In the genomic region with DNA sequence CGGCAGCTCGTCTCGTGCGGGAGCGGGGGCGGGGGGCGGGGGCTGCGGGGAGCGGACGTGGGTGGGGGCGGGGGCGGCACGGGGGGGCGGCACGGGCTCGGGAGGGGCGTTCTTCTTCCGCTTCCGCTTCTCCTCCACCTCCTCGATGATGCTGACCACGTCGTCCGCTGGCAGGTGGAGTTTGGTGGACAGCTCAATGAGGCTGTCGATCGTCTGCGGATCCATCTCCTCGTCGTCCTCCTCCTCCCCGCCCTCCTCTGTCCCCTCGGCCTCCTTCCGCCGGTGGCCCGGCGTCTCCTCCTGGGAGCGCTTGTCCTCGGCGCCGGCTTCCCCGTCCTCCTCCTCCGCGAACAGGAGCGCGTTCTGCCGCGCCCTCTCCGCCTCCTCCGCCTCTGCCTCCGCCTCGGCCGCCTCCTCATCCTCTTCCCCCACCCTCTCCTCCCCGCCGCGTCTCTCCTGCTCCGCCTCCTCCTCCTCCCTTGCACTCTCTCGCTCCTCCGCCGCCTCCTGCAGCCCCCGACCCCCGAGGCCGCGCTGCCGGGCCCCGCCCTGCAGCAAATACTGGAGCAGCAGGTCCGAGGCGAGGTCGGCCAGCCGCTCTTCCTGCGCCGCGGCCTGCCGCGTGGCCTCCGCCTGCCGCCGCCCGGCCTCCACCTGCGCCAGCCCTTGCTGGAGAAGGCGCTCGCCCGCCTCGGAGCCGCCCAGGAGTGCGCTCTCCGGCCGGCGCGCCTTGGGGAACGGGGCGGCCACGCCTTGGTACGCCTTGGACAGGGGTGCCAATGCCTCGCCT, we compare ENCODE assay signal across 1 cellular context.
TF ChIP-seq lines count a peak whose summit lies in the region.

No MANE protein-coding gene starts in this region.

TF ChIP-seq in K562, 482 proteins besides CTCF, POLR2A, EP300 and RAD21 (continued from another document and continues in another):
- TF ChIP-seq, protein P1, sequence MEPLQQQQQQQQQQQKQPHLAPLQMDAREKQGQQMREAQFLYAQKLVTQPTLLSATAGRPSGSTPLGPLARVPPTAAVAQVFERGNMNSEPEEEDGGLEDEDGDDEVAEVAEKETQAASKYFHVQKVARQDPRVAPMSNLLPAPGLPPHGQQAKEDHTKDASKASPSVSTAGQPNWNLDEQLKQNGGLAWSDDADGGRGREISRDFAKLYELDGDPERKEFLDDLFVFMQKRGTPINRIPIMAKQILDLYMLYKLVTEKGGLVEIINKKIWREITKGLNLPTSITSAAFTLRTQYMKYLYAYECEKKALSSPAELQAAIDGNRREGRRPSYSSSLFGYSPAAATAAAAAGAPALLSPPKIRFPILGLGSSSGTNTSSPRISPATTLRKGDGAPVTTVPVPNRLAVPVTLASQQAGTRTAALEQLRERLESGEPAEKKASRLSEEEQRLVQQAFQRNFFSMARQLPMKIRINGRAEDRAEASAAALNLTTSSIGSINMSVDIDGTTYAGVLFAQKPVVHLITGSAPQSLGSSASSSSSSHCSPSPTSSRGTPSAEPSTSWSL (CRISPR knock-in tag; IDR thresholded peaks at IDR 0.05; ENCODE audit: borderline replicate concordance) = no peak
- TF ChIP-seq POLR2B (IDR thresholded peaks at IDR 0.05; ENCODE audit: low read depth, partially characterized antibody) = no peak
- TF ChIP-seq RBM25 (IDR thresholded peaks at IDR 0.05; ENCODE audit: low read depth, low read length, severe bottlenecking) = no peak
- no peak for TF ChIP-seq NR1H2 (CRISPR knock-in tag; IDR thresholded peaks at IDR 0.05)
- TF ChIP-seq TSC22D4 (tag; IDR thresholded peaks at IDR 0.05) = no peak
- TF ChIP-seq, protein P2, sequence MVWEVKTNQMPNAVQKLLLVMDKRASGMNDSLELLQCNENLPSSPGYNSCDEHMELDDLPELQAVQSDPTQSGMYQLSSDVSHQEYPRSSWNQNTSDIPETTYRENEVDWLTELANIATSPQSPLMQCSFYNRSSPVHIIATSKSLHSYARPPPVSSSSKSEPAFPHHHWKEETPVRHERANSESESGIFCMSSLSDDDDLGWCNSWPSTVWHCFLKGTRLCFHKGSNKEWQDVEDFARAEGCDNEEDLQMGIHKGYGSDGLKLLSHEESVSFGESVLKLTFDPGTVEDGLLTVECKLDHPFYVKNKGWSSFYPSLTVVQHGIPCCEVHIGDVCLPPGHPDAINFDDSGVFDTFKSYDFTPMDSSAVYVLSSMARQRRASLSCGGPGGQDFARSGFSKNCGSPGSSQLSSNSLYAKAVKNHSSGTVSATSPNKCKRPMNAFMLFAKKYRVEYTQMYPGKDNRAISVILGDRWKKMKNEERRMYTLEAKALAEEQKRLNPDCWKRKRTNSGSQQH (CRISPR knock-in tag; IDR thresholded peaks at IDR 0.05) = peak; percentile 67; the same call in 1 of the 2 replicates
- TF ChIP-seq, protein P3, sequence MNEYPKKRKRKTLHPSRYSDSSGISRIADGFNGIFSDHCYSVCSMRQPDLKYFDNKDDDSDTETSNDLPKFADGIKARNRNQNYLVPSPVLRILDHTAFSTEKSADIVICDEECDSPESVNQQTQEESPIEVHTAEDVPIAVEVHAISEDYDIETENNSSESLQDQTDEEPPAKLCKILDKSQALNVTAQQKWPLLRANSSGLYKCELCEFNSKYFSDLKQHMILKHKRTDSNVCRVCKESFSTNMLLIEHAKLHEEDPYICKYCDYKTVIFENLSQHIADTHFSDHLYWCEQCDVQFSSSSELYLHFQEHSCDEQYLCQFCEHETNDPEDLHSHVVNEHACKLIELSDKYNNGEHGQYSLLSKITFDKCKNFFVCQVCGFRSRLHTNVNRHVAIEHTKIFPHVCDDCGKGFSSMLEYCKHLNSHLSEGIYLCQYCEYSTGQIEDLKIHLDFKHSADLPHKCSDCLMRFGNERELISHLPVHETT (CRISPR knock-in tag; conservative IDR thresholded peaks at IDR 0.05 in 1 of 2, IDR thresholded peaks at IDR 0.05 in 1 of 2) = no peak
- TF ChIP-seq, protein P4, sequence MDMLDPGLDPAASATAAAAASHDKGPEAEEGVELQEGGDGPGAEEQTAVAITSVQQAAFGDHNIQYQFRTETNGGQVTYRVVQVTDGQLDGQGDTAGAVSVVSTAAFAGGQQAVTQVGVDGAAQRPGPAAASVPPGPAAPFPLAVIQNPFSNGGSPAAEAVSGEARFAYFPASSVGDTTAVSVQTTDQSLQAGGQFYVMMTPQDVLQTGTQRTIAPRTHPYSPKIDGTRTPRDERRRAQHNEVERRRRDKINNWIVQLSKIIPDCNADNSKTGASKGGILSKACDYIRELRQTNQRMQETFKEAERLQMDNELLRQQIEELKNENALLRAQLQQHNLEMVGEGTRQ (CRISPR knock-in tag; IDR thresholded peaks at IDR 0.05) = no peak
- TF ChIP-seq FIP1L1 (IDR thresholded peaks at IDR 0.05; ENCODE audit: low read depth, low read length, poor library complexity, severe bottlenecking) = peak; percentile 2
- no peak for TF ChIP-seq ELF2 (CRISPR knock-in tag; IDR thresholded peaks at IDR 0.05)
- TF ChIP-seq EP400 (IDR thresholded peaks at IDR 0.05) = peak; percentile 30; the same call in 1 of the 2 replicates
- TF ChIP-seq, protein P5, sequence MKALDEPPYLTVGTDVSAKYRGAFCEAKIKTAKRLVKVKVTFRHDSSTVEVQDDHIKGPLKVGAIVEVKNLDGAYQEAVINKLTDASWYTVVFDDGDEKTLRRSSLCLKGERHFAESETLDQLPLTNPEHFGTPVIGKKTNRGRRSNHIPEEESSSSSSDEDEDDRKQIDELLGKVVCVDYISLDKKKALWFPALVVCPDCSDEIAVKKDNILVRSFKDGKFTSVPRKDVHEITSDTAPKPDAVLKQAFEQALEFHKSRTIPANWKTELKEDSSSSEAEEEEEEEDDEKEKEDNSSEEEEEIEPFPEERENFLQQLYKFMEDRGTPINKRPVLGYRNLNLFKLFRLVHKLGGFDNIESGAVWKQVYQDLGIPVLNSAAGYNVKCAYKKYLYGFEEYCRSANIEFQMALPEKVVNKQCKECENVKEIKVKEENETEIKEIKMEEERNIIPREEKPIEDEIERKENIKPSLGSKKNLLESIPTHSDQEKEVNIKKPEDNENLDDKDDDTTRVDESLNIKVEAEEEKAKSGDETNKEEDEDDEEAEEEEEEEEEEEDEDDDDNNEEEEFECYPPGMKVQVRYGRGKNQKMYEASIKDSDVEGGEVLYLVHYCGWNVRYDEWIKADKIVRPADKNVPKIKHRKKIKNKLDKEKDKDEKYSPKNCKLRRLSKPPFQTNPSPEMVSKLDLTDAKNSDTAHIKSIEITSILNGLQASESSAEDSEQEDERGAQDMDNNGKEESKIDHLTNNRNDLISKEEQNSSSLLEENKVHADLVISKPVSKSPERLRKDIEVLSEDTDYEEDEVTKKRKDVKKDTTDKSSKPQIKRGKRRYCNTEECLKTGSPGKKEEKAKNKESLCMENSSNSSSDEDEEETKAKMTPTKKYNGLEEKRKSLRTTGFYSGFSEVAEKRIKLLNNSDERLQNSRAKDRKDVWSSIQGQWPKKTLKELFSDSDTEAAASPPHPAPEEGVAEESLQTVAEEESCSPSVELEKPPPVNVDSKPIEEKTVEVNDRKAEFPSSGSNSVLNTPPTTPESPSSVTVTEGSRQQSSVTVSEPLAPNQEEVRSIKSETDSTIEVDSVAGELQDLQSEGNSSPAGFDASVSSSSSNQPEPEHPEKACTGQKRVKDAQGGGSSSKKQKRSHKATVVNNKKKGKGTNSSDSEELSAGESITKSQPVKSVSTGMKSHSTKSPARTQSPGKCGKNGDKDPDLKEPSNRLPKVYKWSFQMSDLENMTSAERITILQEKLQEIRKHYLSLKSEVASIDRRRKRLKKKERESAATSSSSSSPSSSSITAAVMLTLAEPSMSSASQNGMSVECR (CRISPR knock-in tag; IDR thresholded peaks at IDR 0.05) = no peak
- peak; percentile 97 for TF ChIP-seq EGR1 (conservative IDR thresholded peaks at IDR 0.05)
- TF ChIP-seq CREBBP (IDR thresholded peaks at IDR 0.05; ENCODE audit: low read depth, low read length) = no peak
- TF ChIP-seq, protein P6, sequence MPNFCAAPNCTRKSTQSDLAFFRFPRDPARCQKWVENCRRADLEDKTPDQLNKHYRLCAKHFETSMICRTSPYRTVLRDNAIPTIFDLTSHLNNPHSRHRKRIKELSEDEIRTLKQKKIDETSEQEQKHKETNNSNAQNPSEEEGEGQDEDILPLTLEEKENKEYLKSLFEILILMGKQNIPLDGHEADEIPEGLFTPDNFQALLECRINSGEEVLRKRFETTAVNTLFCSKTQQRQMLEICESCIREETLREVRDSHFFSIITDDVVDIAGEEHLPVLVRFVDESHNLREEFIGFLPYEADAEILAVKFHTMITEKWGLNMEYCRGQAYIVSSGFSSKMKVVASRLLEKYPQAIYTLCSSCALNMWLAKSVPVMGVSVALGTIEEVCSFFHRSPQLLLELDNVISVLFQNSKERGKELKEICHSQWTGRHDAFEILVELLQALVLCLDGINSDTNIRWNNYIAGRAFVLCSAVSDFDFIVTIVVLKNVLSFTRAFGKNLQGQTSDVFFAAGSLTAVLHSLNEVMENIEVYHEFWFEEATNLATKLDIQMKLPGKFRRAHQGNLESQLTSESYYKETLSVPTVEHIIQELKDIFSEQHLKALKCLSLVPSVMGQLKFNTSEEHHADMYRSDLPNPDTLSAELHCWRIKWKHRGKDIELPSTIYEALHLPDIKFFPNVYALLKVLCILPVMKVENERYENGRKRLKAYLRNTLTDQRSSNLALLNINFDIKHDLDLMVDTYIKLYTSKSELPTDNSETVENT (CRISPR knock-in tag; IDR thresholded peaks at IDR 0.05) = no peak; the same call in 1 of the 2 replicates
- TF ChIP-seq MAZ (CRISPR knock-in tag; conservative IDR thresholded peaks at IDR 0.05 in 1 of 2, IDR thresholded peaks at IDR 0.05 in 1 of 2) = peak in 1 of 2 experiments; percentile 20; a peak in 1 of 4 replicates
- no peak for TF ChIP-seq KLF1 (tag; IDR thresholded peaks at IDR 0.05)
- TF ChIP-seq, protein P7, sequence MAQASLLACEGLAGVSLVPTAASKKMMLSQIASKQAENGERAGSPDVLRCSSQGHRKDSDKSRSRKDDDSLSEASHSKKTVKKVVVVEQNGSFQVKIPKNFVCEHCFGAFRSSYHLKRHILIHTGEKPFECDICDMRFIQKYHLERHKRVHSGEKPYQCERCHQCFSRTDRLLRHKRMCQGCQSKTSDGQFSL (CRISPR knock-in tag; IDR thresholded peaks at IDR 0.05) = no peak
- TF ChIP-seq, protein P7 (tag; IDR thresholded peaks at IDR 0.05) = no peak
- TF ChIP-seq FOXJ2 (tag; IDR thresholded peaks at IDR 0.05) = no peak
- TF ChIP-seq ZBTB17 (CRISPR knock-in tag; IDR thresholded peaks at IDR 0.05) = no peak
- TF ChIP-seq RFX7 (CRISPR knock-in tag; IDR thresholded peaks at IDR 0.05) = no peak
- TF ChIP-seq LEF1 (IDR thresholded peaks at IDR 0.05) = no peak
- TF ChIP-seq ZNF766 (CRISPR knock-in tag; conservative IDR thresholded peaks at IDR 0.05) = no peak
- no peak for TF ChIP-seq KLF13 (tag; IDR thresholded peaks at IDR 0.05; ENCODE audit: borderline replicate concordance, low read depth)
- TF ChIP-seq, protein P8, sequence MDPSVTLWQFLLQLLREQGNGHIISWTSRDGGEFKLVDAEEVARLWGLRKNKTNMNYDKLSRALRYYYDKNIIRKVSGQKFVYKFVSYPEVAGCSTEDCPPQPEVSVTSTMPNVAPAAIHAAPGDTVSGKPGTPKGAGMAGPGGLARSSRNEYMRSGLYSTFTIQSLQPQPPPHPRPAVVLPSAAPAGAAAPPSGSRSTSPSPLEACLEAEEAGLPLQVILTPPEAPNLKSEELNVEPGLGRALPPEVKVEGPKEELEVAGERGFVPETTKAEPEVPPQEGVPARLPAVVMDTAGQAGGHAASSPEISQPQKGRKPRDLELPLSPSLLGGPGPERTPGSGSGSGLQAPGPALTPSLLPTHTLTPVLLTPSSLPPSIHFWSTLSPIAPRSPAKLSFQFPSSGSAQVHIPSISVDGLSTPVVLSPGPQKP (CRISPR knock-in tag; IDR thresholded peaks at IDR 0.05) = no peak
- TF ChIP-seq, protein P9, sequence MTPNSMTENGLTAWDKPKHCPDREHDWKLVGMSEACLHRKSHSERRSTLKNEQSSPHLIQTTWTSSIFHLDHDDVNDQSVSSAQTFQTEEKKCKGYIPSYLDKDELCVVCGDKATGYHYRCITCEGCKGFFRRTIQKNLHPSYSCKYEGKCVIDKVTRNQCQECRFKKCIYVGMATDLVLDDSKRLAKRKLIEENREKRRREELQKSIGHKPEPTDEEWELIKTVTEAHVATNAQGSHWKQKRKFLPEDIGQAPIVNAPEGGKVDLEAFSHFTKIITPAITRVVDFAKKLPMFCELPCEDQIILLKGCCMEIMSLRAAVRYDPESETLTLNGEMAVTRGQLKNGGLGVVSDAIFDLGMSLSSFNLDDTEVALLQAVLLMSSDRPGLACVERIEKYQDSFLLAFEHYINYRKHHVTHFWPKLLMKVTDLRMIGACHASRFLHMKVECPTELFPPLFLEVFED (CRISPR knock-in tag; conservative IDR thresholded peaks at IDR 0.05) = 0 out of 2 replicates have a peak, but pooled peaks have one; percentile 8
- TF ChIP-seq, protein P10, sequence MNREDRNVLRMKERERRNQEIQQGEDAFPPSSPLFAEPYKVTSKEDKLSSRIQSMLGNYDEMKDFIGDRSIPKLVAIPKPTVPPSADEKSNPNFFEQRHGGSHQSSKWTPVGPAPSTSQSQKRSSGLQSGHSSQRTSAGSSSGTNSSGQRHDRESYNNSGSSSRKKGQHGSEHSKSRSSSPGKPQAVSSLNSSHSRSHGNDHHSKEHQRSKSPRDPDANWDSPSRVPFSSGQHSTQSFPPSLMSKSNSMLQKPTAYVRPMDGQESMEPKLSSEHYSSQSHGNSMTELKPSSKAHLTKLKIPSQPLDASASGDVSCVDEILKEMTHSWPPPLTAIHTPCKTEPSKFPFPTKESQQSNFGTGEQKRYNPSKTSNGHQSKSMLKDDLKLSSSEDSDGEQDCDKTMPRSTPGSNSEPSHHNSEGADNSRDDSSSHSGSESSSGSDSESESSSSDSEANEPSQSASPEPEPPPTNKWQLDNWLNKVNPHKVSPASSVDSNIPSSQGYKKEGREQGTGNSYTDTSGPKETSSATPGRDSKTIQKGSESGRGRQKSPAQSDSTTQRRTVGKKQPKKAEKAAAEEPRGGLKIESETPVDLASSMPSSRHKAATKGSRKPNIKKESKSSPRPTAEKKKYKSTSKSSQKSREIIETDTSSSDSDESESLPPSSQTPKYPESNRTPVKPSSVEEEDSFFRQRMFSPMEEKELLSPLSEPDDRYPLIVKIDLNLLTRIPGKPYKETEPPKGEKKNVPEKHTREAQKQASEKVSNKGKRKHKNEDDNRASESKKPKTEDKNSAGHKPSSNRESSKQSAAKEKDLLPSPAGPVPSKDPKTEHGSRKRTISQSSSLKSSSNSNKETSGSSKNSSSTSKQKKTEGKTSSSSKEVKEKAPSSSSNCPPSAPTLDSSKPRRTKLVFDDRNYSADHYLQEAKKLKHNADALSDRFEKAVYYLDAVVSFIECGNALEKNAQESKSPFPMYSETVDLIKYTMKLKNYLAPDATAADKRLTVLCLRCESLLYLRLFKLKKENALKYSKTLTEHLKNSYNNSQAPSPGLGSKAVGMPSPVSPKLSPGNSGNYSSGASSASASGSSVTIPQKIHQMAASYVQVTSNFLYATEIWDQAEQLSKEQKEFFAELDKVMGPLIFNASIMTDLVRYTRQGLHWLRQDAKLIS (CRISPR knock-in tag; IDR thresholded peaks at IDR 0.05) = no peak
- TF ChIP-seq ARNT (IDR thresholded peaks at IDR 0.05) = no peak
- TF ChIP-seq TBP (optimal IDR thresholded peaks at IDR 0.05; ENCODE audit: low read depth, low read length) = no peak
